ENCODE assay signal across 9 cellular contexts in genomic region chr14:30223385-30223785, GRCh38.
DNase-seq lines count a peak whose midpoint lies in the region; ATAC-seq and TF ChIP-seq lines count a peak whose summit lies in the region.
"Had no signal": no experiment of that assay in that cellular context is flagged by ENCODE, and none has a peak within 500 bp of the region (broad histone marks: within the 10 kb centered on the region; RNA-seq: fewer than 3 reads in every experiment).

No MANE protein-coding gene starts in this region.

- peak overlapping the region in 4 of 5 experiments; percentile 59 to 82 (median 80) for H3K27ac Mint-ChIP-seq in brain
- no peak overlapping the region for H3K27ac Mint-ChIP-seq in activated naive CD4-positive, alpha-beta T cell treated with anti-CD3 and anti-CD28 coated beads, Interleukin-2, amount 50 U/mL, for 72 hours
- H3K27ac Mint-ChIP-seq: stimulated activated naive CD8-positive, alpha-beta T cell treated with anti-CD3 and anti-CD28 coated beads, Interleukin-15, Interleukin-2, amounts not matched to agents 100 ng/mL and 50 ng/mL, for 24 hours had no signal

- intact Hi-C loops in left lung (cut with DNase I), result no loop called here

- H3K36me3 Mint-ChIP-seq in brain, result no peaks in the 10 kb centered on the region
- no peaks in the 10 kb centered on the region for H3K36me3 Mint-ChIP-seq in activated naive CD4-positive, alpha-beta T cell treated with anti-CD3 and anti-CD28 coated beads, Interleukin-2, amount 50 U/mL, for 72 hours

- DNase-seq in AG08395 (ENCODE audit: low spot score), result peak; percentile 84
- peak; percentile 61 for DNase-seq in NCI-H1092 (lab: John Stamatoyannopoulos, UW)
- DNase-seq in left lung, result peak; percentile 45 to 58
- no peak for DNase-seq in activated naive CD4-positive, alpha-beta T cell treated with anti-CD3 and anti-CD28 coated beads, Interleukin-2, amount 50 U/mL, for 72 hours (ENCODE audit: low spot score in 2 of 2)
- no peak for DNase-seq in activated gamma-delta T cell (lab: John Stamatoyannopoulos, UW)

- peak; percentile 93 for ATAC-seq in left lung
- ATAC-seq in activated naive CD4-positive, alpha-beta T cell treated with anti-CD3 and anti-CD28 coated beads, Interleukin-2, amount 50 U/mL, for 72 hours, result no peak
- no peak for ATAC-seq in GM18517 (IDR thresholded peaks at IDR 0.05; ENCODE audit: unreplicated experiment)
- no peak for ATAC-seq in HG03196 (IDR thresholded peaks at IDR 0.05; ENCODE audit: unreplicated experiment)

- H3K27me3 ChIP-seq in left lung, result no peaks in the 10 kb centered on the region

- H3K4me3 Mint-ChIP-seq in brain, result no peak overlapping the region
- H3K4me3 Mint-ChIP-seq: stimulated activated naive CD8-positive, alpha-beta T cell treated with anti-CD3 and anti-CD28 coated beads, Interleukin-15, Interleukin-2, amounts not matched to agents 100 ng/mL and 50 ng/mL, for 24 hours had no signal

- TF ChIP-seq CTCF in brain (conservative IDR thresholded peaks at IDR 0.05) (no peak), left lung (IDR thresholded peaks at IDR 0.05) (no peak)

- H3K4me1 ChIP-seq in left lung, result no peaks in the 10 kb centered on the region

- H3K27me3 Mint-ChIP-seq in brain, result no peaks in the 10 kb centered on the region
- H3K27me3 Mint-ChIP-seq: stimulated activated naive CD8-positive, alpha-beta T cell treated with anti-CD3 and anti-CD28 coated beads, Interleukin-15, Interleukin-2, amounts not matched to agents 100 ng/mL and 50 ng/mL, for 24 hours had no signal

- H3K9me3 ChIP-seq in left lung, result no peaks in the 10 kb centered on the region

- peaks cover 34% of the 10 kb centered on the region for H3K4me1 Mint-ChIP-seq in brain

- peaks cover 0 to 10% (median 0%) of the 10 kb centered on the region in 5 experiments for H3K9me3 Mint-ChIP-seq in brain
- H3K9me3 Mint-ChIP-seq in activated naive CD4-positive, alpha-beta T cell treated with anti-CD3 and anti-CD28 coated beads, Interleukin-2, amount 50 U/mL, for 72 hours, result peaks cover 0 to 5% of the 10 kb centered on the region in 2 donors
- H3K9me3 Mint-ChIP-seq: stimulated activated naive CD8-positive, alpha-beta T cell treated with anti-CD3 and anti-CD28 coated beads, Interleukin-15, Interleukin-2, amounts not matched to agents 100 ng/mL and 50 ng/mL, for 24 hours had no signal

- H3K4me3 ChIP-seq in left lung, result no peak overlapping the region

- H3K36me3 ChIP-seq in left lung, result no peaks in the 10 kb centered on the region

- H3K27ac ChIP-seq in left lung, result no peak overlapping the region

Comparison
In these comparisons a context has a peak if more than half of its experiments do, and no peak if none do; other contexts are left out.
1. DNase-seq: peak in AG08395 (single experiment), NCI-H1092 (single experiment) and left lung (2 of 2); none in activated naive CD4-positive, alpha-beta T cell treated with anti-CD3 and anti-CD28 coated beads, Interleukin-2, amount 50 U/mL, for 72 hours (0 of 2) and activated gamma-delta T cell (single experiment).
2. H3K27ac Mint-ChIP-seq: peak in brain (4 of 5); none in activated naive CD4-positive, alpha-beta T cell treated with anti-CD3 and anti-CD28 coated beads, Interleukin-2, amount 50 U/mL, for 72 hours (0 of 2).